Comparison of ENCODE assay signal across 21 cellular contexts in the genomic region with DNA sequence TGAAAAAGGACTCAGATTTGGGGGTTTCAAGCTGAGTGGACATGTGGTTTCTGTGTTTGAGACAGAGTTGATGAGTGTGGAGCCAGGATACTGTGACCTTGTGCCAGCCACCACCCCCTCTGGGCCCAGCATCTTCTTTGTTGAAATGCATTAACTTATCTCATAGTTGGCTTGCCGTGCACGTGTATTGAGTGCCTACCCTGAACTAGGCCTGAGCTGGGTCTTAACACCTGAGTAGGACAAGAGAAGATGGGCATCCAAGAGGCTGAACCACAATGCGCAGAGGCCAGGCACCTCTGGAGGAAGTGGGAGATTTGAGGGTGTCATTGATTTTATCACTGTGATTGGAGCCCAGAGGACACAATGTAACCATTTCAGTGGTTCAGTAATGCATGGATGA.
DNase-seq lines count a peak whose midpoint lies in the region; ATAC-seq and TF ChIP-seq lines count a peak whose summit lies in the region.
"Had no signal": no experiment of that assay in that cellular context is flagged by ENCODE, and none has a peak within 500 bp of the region (broad histone marks: within the 10 kb centered on the region; RNA-seq: fewer than 3 reads in every experiment).

No MANE protein-coding gene starts in this region.

- no peaks in the 10 kb centered on the region for H3K27me3 ChIP-seq in neuronal stem cell (ENCODE audit: control insufficient read depth in 3 of 3, insufficient read depth in 3 of 3, low read depth in 1 of 3, low read length in 3 of 3)
- H3K27me3 ChIP-seq in effector memory CD4-positive, alpha-beta T cell (replicated peaks; ENCODE audit: control insufficient read depth, insufficient read depth, low read length, poor library complexity, severe bottlenecking): no peaks in the 10 kb centered on the region
- H3K27me3 ChIP-seq: MG63, SJCRH30 had no signal

- no peak overlapping the region for H3K14ac ChIP-seq in neuronal stem cell (ENCODE audit: low read length)

- H3K36me3 ChIP-seq in neuronal stem cell (replicated peaks in 1 of 2; ENCODE audit: control insufficient read depth in 2 of 2, insufficient read depth in 2 of 2, low read length in 2 of 2): no peaks in the 10 kb centered on the region
- no peaks in the 10 kb centered on the region for H3K36me3 ChIP-seq in effector memory CD4-positive, alpha-beta T cell (ENCODE audit: control insufficient read depth, insufficient read depth, low read length)
- H3K36me3 ChIP-seq: HAP-1, MG63, SJCRH30 had no signal

- WGBS in neuronal stem cell (ENCODE audit: extremely low coverage in 2 of 2, insufficient read length in 2 of 2, insufficient replicate concordance in 1 of 2), 2 donors: no CpG with 5 or more reads among the region's 3 CpGs

- H3K9me3 ChIP-seq in neuronal stem cell (replicated peaks in 1 of 2; ENCODE audit: control insufficient read depth in 2 of 2, insufficient read depth in 1 of 2, low read depth in 1 of 2, low read length in 2 of 2): no peaks in the 10 kb centered on the region
- H3K9me3 ChIP-seq in effector memory CD4-positive, alpha-beta T cell (ENCODE audit: control insufficient read depth, low read length): no peaks in the 10 kb centered on the region
- H3K9me3 ChIP-seq: A549, HAP-1, MG63, SJCRH30 had no signal

- H3K27ac Mint-ChIP-seq in natural killer cell treated with Interleukin-12 subunit alpha and Interleukin-12 subunit beta and Interleukin-15 and Interleukin-18, amount 100 ng/mL, for 72 hours: peak overlapping the region; percentile 14 to 70
- no peak overlapping the region for H3K27ac Mint-ChIP-seq in natural killer cell
- H3K27ac Mint-ChIP-seq in activated T-helper 17 cell treated with anti-CD3 and anti-CD28 coated beads, Interleukin-2, amount 50 U/mL, for 72 hours: peak overlapping the region; percentile 50
- H3K27ac Mint-ChIP-seq in CD14-positive monocyte: no peak overlapping the region
- H3K27ac Mint-ChIP-seq: CD8-positive, alpha-beta T cell had no signal

- H4K91ac ChIP-seq in neuronal stem cell (ENCODE audit: low read depth, low read length, poor library complexity): peak overlapping the region; percentile 38

- TF ChIP-seq CTCF in natural killer cell (IDR thresholded peaks at IDR 0.05) (no peak), CD14-positive monocyte (IDR thresholded peaks at IDR 0.05) (no peak)

- H3K23ac ChIP-seq in neuronal stem cell (ENCODE audit: low read depth, low read length, poor library complexity): no peak overlapping the region

- peaks cover 54 to 63% of the 10 kb centered on the region in 2 donors for H3K4me1 Mint-ChIP-seq in natural killer cell treated with Interleukin-12 subunit alpha and Interleukin-12 subunit beta and Interleukin-15 and Interleukin-18, amount 100 ng/mL, for 72 hours (ENCODE audit: low read depth in 2 of 2)
- H3K4me1 Mint-ChIP-seq in natural killer cell: peaks cover 48 to 59% of the 10 kb centered on the region in 2 donors
- H3K4me1 Mint-ChIP-seq in activated T-helper 17 cell treated with anti-CD3 and anti-CD28 coated beads, Interleukin-2, amount 50 U/mL, for 72 hours: peaks cover 27% of the 10 kb centered on the region
- peaks cover 3% of the 10 kb centered on the region for H3K4me1 Mint-ChIP-seq in CD14-positive monocyte

- no peak overlapping the region for H2BK5ac ChIP-seq in neuronal stem cell (ENCODE audit: low read length)

- H3K18ac ChIP-seq in neuronal stem cell (ENCODE audit: low read length): no peak overlapping the region

- H4K8ac ChIP-seq in neuronal stem cell (ENCODE audit: low read depth, low read length): no peak overlapping the region

- no peaks in the 10 kb centered on the region for H3K79me1 ChIP-seq in neuronal stem cell (ENCODE audit: low read depth, low read length)

- no peak overlapping the region for H3K4ac ChIP-seq in neuronal stem cell (ENCODE audit: low read length)

- DNase-seq in natural killer cell treated with Interleukin-12 subunit alpha and Interleukin-12 subunit beta and Interleukin-15 and Interleukin-18, amount 100 ng/mL, for 72 hours (ENCODE audit: low spot score): no peak
- no peak for DNase-seq in natural killer cell
- no peak for DNase-seq in neuronal stem cell (ENCODE audit: low spot score)
- no peak for DNase-seq in CD14-positive monocyte (ENCODE audit: low spot score)
- DNase-seq in SIG-M5 (lab: John Stamatoyannopoulos, UW): no peak
- no peak for DNase-seq in effector memory CD4-positive, alpha-beta T cell
- DNase-seq: C1 segment of cervical spinal cord, DMS 273 treated with DMSO at 0.1 percent for 48 hours, DMS79, GOT3, IMR-90, KG1, MG63, NCI-H524 treated with DMSO at 0.1 percent for 48 hours, NCI-H774 had no signal

- H3K27me3 Mint-ChIP-seq in natural killer cell treated with Interleukin-12 subunit alpha and Interleukin-12 subunit beta and Interleukin-15 and Interleukin-18, amount 100 ng/mL, for 72 hours: no peaks in the 10 kb centered on the region
- no peaks in the 10 kb centered on the region for H3K27me3 Mint-ChIP-seq in natural killer cell (ENCODE audit: low read depth in 2 of 2)
- H3K27me3 Mint-ChIP-seq in activated T-helper 17 cell treated with anti-CD3 and anti-CD28 coated beads, Interleukin-2, amount 50 U/mL, for 72 hours: no peaks in the 10 kb centered on the region
- H3K27me3 Mint-ChIP-seq in CD14-positive monocyte (ENCODE audit: low read depth in 3 of 3): peaks cover 3 to 8% (median 7%) of the 10 kb centered on the region in 3 donors

- H3K36me3 Mint-ChIP-seq in natural killer cell treated with Interleukin-12 subunit alpha and Interleukin-12 subunit beta and Interleukin-15 and Interleukin-18, amount 100 ng/mL, for 72 hours: no peaks in the 10 kb centered on the region
- H3K36me3 Mint-ChIP-seq in natural killer cell: no peaks in the 10 kb centered on the region
- no peaks in the 10 kb centered on the region for H3K36me3 Mint-ChIP-seq in activated T-helper 17 cell treated with anti-CD3 and anti-CD28 coated beads, Interleukin-2, amount 50 U/mL, for 72 hours (ENCODE audit: low read depth)
- no peaks in the 10 kb centered on the region for H3K36me3 Mint-ChIP-seq in CD14-positive monocyte
- H3K36me3 Mint-ChIP-seq: CD8-positive, alpha-beta T cell had no signal

- H3K9me3 Mint-ChIP-seq in natural killer cell treated with Interleukin-12 subunit alpha and Interleukin-12 subunit beta and Interleukin-15 and Interleukin-18, amount 100 ng/mL, for 72 hours: no peaks in the 10 kb centered on the region
- no peaks in the 10 kb centered on the region for H3K9me3 Mint-ChIP-seq in natural killer cell
- no peaks in the 10 kb centered on the region for H3K9me3 Mint-ChIP-seq in activated T-helper 17 cell treated with anti-CD3 and anti-CD28 coated beads, Interleukin-2, amount 50 U/mL, for 72 hours
- peaks cover 0 to 8% (median 3%) of the 10 kb centered on the region in 7 donors for H3K9me3 Mint-ChIP-seq in CD14-positive monocyte
- H3K9me3 Mint-ChIP-seq: CD8-positive, alpha-beta T cell had no signal

- H2BK12ac ChIP-seq in neuronal stem cell (ENCODE audit: low read length): no peak overlapping the region

- ATAC-seq in natural killer cell treated with Interleukin-12 subunit alpha and Interleukin-12 subunit beta and Interleukin-15 and Interleukin-18, amount 100 ng/mL, for 72 hours: peak in 1 of 2 donors; percentile 45
- no peak for ATAC-seq in natural killer cell
- ATAC-seq in activated T-helper 17 cell treated with anti-CD3 and anti-CD28 coated beads, Interleukin-2, amount 50 U/mL, for 72 hours (replicated peaks): no peak

- H3K27ac ChIP-seq in neuronal stem cell (replicated peaks; ENCODE audit: low read length): no peak overlapping the region
- H3K27ac ChIP-seq in effector memory CD4-positive, alpha-beta T cell (ENCODE audit: insufficient read depth, low read length, poor library complexity, severe bottlenecking): no peak overlapping the region
- H3K27ac ChIP-seq: A549, SJCRH30 had no signal

- H3K4me2 ChIP-seq in neuronal stem cell (ENCODE audit: insufficient read depth, low read length, poor library complexity, severe bottlenecking): no peak overlapping the region
- H3K4me2 ChIP-seq: A549 had no signal

- H3K4me3 Mint-ChIP-seq in natural killer cell treated with Interleukin-12 subunit alpha and Interleukin-12 subunit beta and Interleukin-15 and Interleukin-18, amount 100 ng/mL, for 72 hours: no peak overlapping the region
- no peak overlapping the region for H3K4me3 Mint-ChIP-seq in natural killer cell
- peak overlapping the region; percentile 33 for H3K4me3 Mint-ChIP-seq in activated T-helper 17 cell treated with anti-CD3 and anti-CD28 coated beads, Interleukin-2, amount 50 U/mL, for 72 hours
- H3K4me3 Mint-ChIP-seq in CD14-positive monocyte: no peak overlapping the region
- H3K4me3 Mint-ChIP-seq: CD8-positive, alpha-beta T cell had no signal

- peaks cover 0 to 9% of the 10 kb centered on the region in 2 donors for H3K4me1 ChIP-seq in neuronal stem cell (ENCODE audit: control insufficient read depth in 2 of 2, insufficient read depth in 1 of 2, low read depth in 1 of 2, low read length in 2 of 2)
- H3K4me1 ChIP-seq in effector memory CD4-positive, alpha-beta T cell (ENCODE audit: control insufficient read depth, insufficient read depth, low read length, poor library complexity, severe bottlenecking): peaks cover 2% of the 10 kb centered on the region
- H3K4me1 ChIP-seq: HAP-1 had no signal

- intact Hi-C loops in natural killer cell (cut with micrococcal nuclease): loop anchor here (10.0 kb wide), 1 partner anchor 253 kb away; no protein-coding TSS in a partner anchor
- intact Hi-C loops in CD14-positive monocyte (cut with micrococcal nuclease): no loop called here

- H2AFZ ChIP-seq in neuronal stem cell (ENCODE audit: low read length): no peak overlapping the region

- H2BK15ac ChIP-seq in neuronal stem cell (ENCODE audit: low read length): no peak overlapping the region

- H3K9ac ChIP-seq in neuronal stem cell (ENCODE audit: low read depth, low read length, poor library complexity): no peak overlapping the region

- no peak overlapping the region for H3K4me3 ChIP-seq in neuronal stem cell (ENCODE audit: low read length in 2 of 2)
- H3K4me3 ChIP-seq in effector memory CD4-positive, alpha-beta T cell (ENCODE audit: insufficient read depth, low read depth, low read length, poor library complexity, severe bottlenecking): no peak overlapping the region
- H3K4me3 ChIP-seq: A549, GM12878, HAP-1, MG63, SJCRH30 had no signal

- no peak overlapping the region for H2AK5ac ChIP-seq in neuronal stem cell (ENCODE audit: low read depth, low read length)

- H2BK120ac ChIP-seq in neuronal stem cell (ENCODE audit: low read depth, low read length): no peak overlapping the region

Comparison
In these comparisons a context has a peak if more than half of its experiments do, and no peak if none do; other contexts are left out.
1. H3K27ac Mint-ChIP-seq: peak in natural killer cell treated with Interleukin-12 subunit alpha and Interleukin-12 subunit beta and Interleukin-15 and Interleukin-18, amount 100 ng/mL, for 72 hours (2 of 2) and activated T-helper 17 cell treated with anti-CD3 and anti-CD28 coated beads, Interleukin-2, amount 50 U/mL, for 72 hours (single experiment); none in natural killer cell (0 of 2) and CD14-positive monocyte (0 of 7).